23 cellular contexts compared by ENCODE assay signal in the genomic region with DNA sequence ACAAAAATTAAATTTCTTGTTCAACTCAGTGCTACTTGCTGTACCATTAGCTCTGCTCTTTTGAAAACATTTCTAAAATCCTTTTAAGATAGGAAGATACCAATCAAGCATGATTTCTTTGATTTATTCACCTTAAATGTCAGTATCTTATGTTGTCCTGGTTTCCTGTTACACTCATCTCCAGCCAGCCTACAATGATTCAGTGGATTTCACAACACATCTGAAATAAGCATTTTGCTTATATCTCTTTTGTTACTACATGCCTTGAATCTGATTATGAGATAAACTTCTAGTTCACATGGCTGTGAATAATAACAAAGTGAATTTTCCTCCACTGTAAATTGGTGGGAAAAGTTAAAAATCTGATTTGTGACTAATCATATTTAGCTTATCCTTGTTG.
DNase-seq lines count a peak whose midpoint lies in the region; ATAC-seq lines count a peak whose summit lies in the region.
"Had no signal": no experiment of that assay in that cellular context is flagged by ENCODE, and none has a peak within 500 bp of the region (broad histone marks: within the 10 kb centered on the region; RNA-seq: fewer than 3 reads in every experiment).

No MANE protein-coding gene starts in this region.

- no peak overlapping the region for H2BK120ac ChIP-seq in mesenchymal stem cell (ENCODE audit: low read depth, low read length)

- H3K4me3 ChIP-seq in mesenchymal stem cell (ENCODE audit: insufficient read depth in 1 of 2, low read depth in 1 of 2, low read length in 2 of 2) = no peak overlapping the region
- H3K4me3 ChIP-seq: GM23338, ovary, right lobe of liver, thoracic aorta had no signal

- no peak overlapping the region for H3K27ac Mint-ChIP-seq in activated naive CD8-positive, alpha-beta T cell treated with anti-CD3 and anti-CD28 coated beads for 36 hours
- H3K27ac Mint-ChIP-seq: activated naive CD4-positive, alpha-beta T cell treated with anti-CD3 and anti-CD28 coated beads for 36 hours; CD4-positive, alpha-beta T cell; GM23338; memory B cell; naive B cell had no signal

- DNase-seq in GM03348 (ENCODE audit: low spot score) (peak; percentile 7), NCI-H226 (peak; percentile 60), epithelial cell of prostate (ENCODE audit: low read depth, low spot score) (peak; percentile 22), mesenchymal stem cell (no peak), left lobe of liver (ENCODE audit: low spot score) (no peak)
- DNase-seq in activated naive CD8-positive, alpha-beta T cell treated with anti-CD3 and anti-CD28 coated beads for 36 hours = no peak
- DNase-seq: activated naive CD4-positive, alpha-beta T cell treated with anti-CD3 and anti-CD28 coated beads for 36 hours; activated T-cell treated with anti-CD3 and anti-CD28 coated beads, Interleukin-2, amount 50 U/mL, for 48 hours; CD4-positive, alpha-beta T cell; DMS153; foreskin melanocyte; GF-D8; naive B cell; NCI-H2081 treated with DMSO at 0.1 percent for 48 hours; NCI-H524; ovary; right lobe of liver; SW 1271 had no signal

- H3K4ac ChIP-seq in mesenchymal stem cell (ENCODE audit: low read depth in 1 of 2, low read length in 2 of 2) = no peak overlapping the region

- no peak overlapping the region for H2BK5ac ChIP-seq in mesenchymal stem cell (ENCODE audit: low read depth, low read length, poor library complexity, severe bottlenecking)

- no peaks in the 10 kb centered on the region for H3K36me3 ChIP-seq in mesenchymal stem cell (ENCODE audit: control insufficient read depth in 1 of 2, insufficient read depth in 2 of 2, low read depth in 1 of 2, low read length in 2 of 2)
- H3K36me3 ChIP-seq: ovary, right lobe of liver, thoracic aorta had no signal

- H3K79me1 ChIP-seq in mesenchymal stem cell (replicated peaks; ENCODE audit: low read length, poor library complexity, severe bottlenecking) = no peaks in the 10 kb centered on the region

- no peak overlapping the region for H2BK12ac ChIP-seq in mesenchymal stem cell (ENCODE audit: low read length in 2 of 2)

- peak overlapping the region; percentile 9 for H3K9ac ChIP-seq in mesenchymal stem cell (ENCODE audit: low read length)

- H4K91ac ChIP-seq in mesenchymal stem cell (ENCODE audit: low read length) = no peak overlapping the region

- no peaks in the 10 kb centered on the region for H3K27me3 Mint-ChIP-seq in activated naive CD8-positive, alpha-beta T cell treated with anti-CD3 and anti-CD28 coated beads for 36 hours
- H3K27me3 Mint-ChIP-seq: memory B cell, naive B cell had no signal

- H3K27me3 ChIP-seq in mesenchymal stem cell (ENCODE audit: control insufficient read depth in 1 of 2, insufficient read depth in 1 of 2, low read length in 2 of 2) = no peaks in the 10 kb centered on the region
- H3K27me3 ChIP-seq: ovary, right lobe of liver had no signal

- H3K4me1 ChIP-seq in mesenchymal stem cell (ENCODE audit: control insufficient read depth, insufficient read depth, low read depth, low read length) = no peaks in the 10 kb centered on the region
- H3K4me1 ChIP-seq: right lobe of liver had no signal

- H3K9me3 Mint-ChIP-seq in activated naive CD8-positive, alpha-beta T cell treated with anti-CD3 and anti-CD28 coated beads for 36 hours = no peaks in the 10 kb centered on the region
- H3K9me3 Mint-ChIP-seq: activated naive CD4-positive, alpha-beta T cell treated with anti-CD3 and anti-CD28 coated beads for 36 hours; CD4-positive, alpha-beta T cell; GM23338; memory B cell had no signal

- H3K4me3 Mint-ChIP-seq in activated naive CD8-positive, alpha-beta T cell treated with anti-CD3 and anti-CD28 coated beads for 36 hours = no peak overlapping the region
- H3K4me3 Mint-ChIP-seq: activated naive CD4-positive, alpha-beta T cell treated with anti-CD3 and anti-CD28 coated beads for 36 hours; CD4-positive, alpha-beta T cell; GM23338; memory B cell; naive B cell had no signal

- no peak overlapping the region for H3K4me2 ChIP-seq in mesenchymal stem cell (ENCODE audit: low read length, poor library complexity, severe bottlenecking)
- H3K4me2 ChIP-seq: GM23338 had no signal

- no peak overlapping the region for H4K8ac ChIP-seq in mesenchymal stem cell (ENCODE audit: low read length)

- no peak overlapping the region for H3K23ac ChIP-seq in mesenchymal stem cell (ENCODE audit: low read length in 2 of 2)

- H2BK15ac ChIP-seq in mesenchymal stem cell (ENCODE audit: low read depth, poor library complexity, severe bottlenecking) = no peak overlapping the region

- H3K27ac ChIP-seq in epithelial cell of prostate (no peak overlapping the region), mesenchymal stem cell (ENCODE audit: low read length, poor library complexity, severe bottlenecking) (no peak overlapping the region)
- H3K27ac ChIP-seq: ovary, right lobe of liver, thoracic aorta had no signal

- no peak overlapping the region for H3K18ac ChIP-seq in mesenchymal stem cell (ENCODE audit: low read depth in 1 of 2, low read length in 2 of 2)

- no peak for ATAC-seq in HG02885 (IDR thresholded peaks at IDR 0.05; ENCODE audit: poor library complexity, unreplicated experiment)
- no peak for ATAC-seq in GM21825 (IDR thresholded peaks at IDR 0.05; ENCODE audit: unreplicated experiment)
- ATAC-seq in left lobe of liver = no peak
- ATAC-seq: GM23338, right lobe of liver had no signal

- H3K36me3 Mint-ChIP-seq in activated naive CD8-positive, alpha-beta T cell treated with anti-CD3 and anti-CD28 coated beads for 36 hours = no peaks in the 10 kb centered on the region
- H3K36me3 Mint-ChIP-seq: memory B cell, naive B cell had no signal

- peaks cover 8% of the 10 kb centered on the region for H3K4me1 Mint-ChIP-seq in activated naive CD8-positive, alpha-beta T cell treated with anti-CD3 and anti-CD28 coated beads for 36 hours

- H3K14ac ChIP-seq in mesenchymal stem cell (ENCODE audit: low read length in 2 of 2) = no peak overlapping the region

- no peaks in the 10 kb centered on the region for H3K9me3 ChIP-seq in mesenchymal stem cell (ENCODE audit: control insufficient read depth, low read length)
- H3K9me3 ChIP-seq: ovary, right lobe of liver, thoracic aorta had no signal

- H2AFZ ChIP-seq in mesenchymal stem cell (ENCODE audit: low read depth, low read length) = no peak overlapping the region
- H2AFZ ChIP-seq: GM23338 had no signal

- no peak overlapping the region for H2AK5ac ChIP-seq in mesenchymal stem cell (ENCODE audit: low read length, severe bottlenecking)

Comparison
In these comparisons a context has a peak if more than half of its experiments do, and no peak if none do; other contexts are left out.
1. DNase-seq: peak in GM03348 (single experiment), NCI-H226 (single experiment) and epithelial cell of prostate (single experiment); none in mesenchymal stem cell (single experiment), activated naive CD8-positive, alpha-beta T cell treated with anti-CD3 and anti-CD28 coated beads for 36 hours (single experiment) and left lobe of liver (single experiment).